In the genomic region with DNA sequence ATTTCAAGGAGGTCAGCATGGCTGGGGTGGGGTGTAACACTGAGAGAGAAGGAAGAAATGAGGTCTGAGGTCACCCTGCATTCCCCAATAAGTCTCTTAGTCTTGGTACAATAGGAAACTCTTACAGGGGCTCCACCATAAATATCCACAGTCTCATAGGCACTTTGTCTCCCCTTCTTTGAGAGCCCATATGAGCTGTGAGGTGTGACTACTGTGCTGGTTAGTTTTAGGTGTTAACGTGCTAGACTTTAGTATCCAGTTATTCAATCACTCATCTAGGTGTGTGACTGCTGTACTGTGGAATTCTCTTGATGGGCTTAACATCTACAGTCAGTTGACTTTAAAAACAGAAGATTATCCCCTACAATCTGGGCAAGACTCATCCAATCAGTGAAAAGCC, we compare ENCODE assay signal across 20 cellular contexts.
A peak's percentile ranks its signal among the peaks of the same experiment; 100 is the strongest.
DNase-seq lines count a peak whose midpoint lies in the region; ATAC-seq, FAIRE-seq and TF ChIP-seq lines count a peak whose summit lies in the region.
"Had no signal": no experiment of that assay in that cellular context is flagged by ENCODE, and none has a peak within 500 bp of the region (broad histone marks: within the 10 kb centered on the region; RNA-seq: fewer than 3 reads in every experiment).

No MANE protein-coding gene starts in this region.

- H2AFZ ChIP-seq in HepG2 (ENCODE audit: low read length) (no peak overlapping the region), hepatocyte (no peak overlapping the region)

- H4K20me1 ChIP-seq in HepG2 (ENCODE audit: insufficient read depth, low read length) (no peaks in the 10 kb centered on the region), hepatocyte (ENCODE audit: insufficient read depth, poor library complexity, severe bottlenecking) (no peaks in the 10 kb centered on the region)

- H3K79me2 ChIP-seq in HepG2 (ENCODE audit: insufficient read depth, low read length) (no peaks in the 10 kb centered on the region), hepatocyte (no peaks in the 10 kb centered on the region)

- H3K4me3 Mint-ChIP-seq in nephron progenitor cell = no peak overlapping the region
- H3K4me3 Mint-ChIP-seq: CD4-positive, alpha-beta T cell had no signal

- CTCF ChIA-PET in HepG2 (lab: Yijun Ruan, JAX; ENCODE audit: low intra/inter-chr PET ratio, low total read pairs) = no interaction called here

- H3K27ac ChIP-seq in HepG2 (ENCODE audit: extremely low read length, insufficient read depth, low read length) (peak overlapping the region; percentile 43), right lobe of liver (no peak overlapping the region), hepatocyte (peak overlapping the region; percentile 79), thyroid gland (peak overlapping the region in 2 of 3 donors; percentile 7 to 32)

- peak overlapping the region; percentile 1 for H3K27ac Mint-ChIP-seq in nephron progenitor cell
- H3K27ac Mint-ChIP-seq: CD4-positive, alpha-beta T cell had no signal

- POLR2A ChIA-PET in HepG2 (lab: Yijun Ruan, JAX) = no interaction called here

- TF ChIP-seq EP300 in HepG2 (IDR thresholded peaks at IDR 0.05; ENCODE audit: low read depth in 2 of 2, low read length in 2 of 2) (no peak), HepG2 (CRISPR knock-in tag; IDR thresholded peaks at IDR 0.05; ENCODE audit: borderline replicate concordance) (no peak)

- H3K36me3 ChIP-seq in HepG2 (replicated peaks in 1 of 2; ENCODE audit: control insufficient read depth in 1 of 2, insufficient read depth in 2 of 2, low read length in 2 of 2) (no peaks in the 10 kb centered on the region), right lobe of liver (no peaks in the 10 kb centered on the region), hepatocyte (replicated peaks; ENCODE audit: insufficient read depth, low read depth) (no peaks in the 10 kb centered on the region), thyroid gland (no peaks in the 10 kb centered on the region)

- peaks cover 61% of the 10 kb centered on the region for H3K4me1 Mint-ChIP-seq in nephron progenitor cell

- H3K4me1 ChIP-seq in HepG2 (ENCODE audit: insufficient read depth, low read length) (peaks cover 37% of the 10 kb centered on the region), right lobe of liver (peaks cover 0 to 9% (median 3%) of the 10 kb centered on the region in 4 donors), hepatocyte (ENCODE audit: insufficient read depth) (peaks cover 22% of the 10 kb centered on the region), thyroid gland (peaks cover 16 to 31% of the 10 kb centered on the region in 2 donors)

- FAIRE-seq in HepG2 (lab: Jason Lieb, UNC) = no peak
- FAIRE-seq: A204.1, GM12892, H54 had no signal

- H3K9me3 Mint-ChIP-seq in nephron progenitor cell = peaks cover 11% of the 10 kb centered on the region
- H3K9me3 Mint-ChIP-seq: CD4-positive, alpha-beta T cell had no signal

- TF ChIP-seq POLR2A in HepG2 (IDR thresholded peaks at IDR 0.05; ENCODE audit: insufficient read depth in 1 of 2, low read depth in 2 of 2, low read length in 2 of 2) = no peak
- TF ChIP-seq POLR2A in right lobe of liver (IDR thresholded peaks at IDR 0.05) = no peak
- no peak for TF ChIP-seq POLR2A in thyroid gland (IDR thresholded peaks at IDR 0.05)

- no peak overlapping the region for H3K4me2 ChIP-seq in HepG2 (ENCODE audit: low read depth, low read length)
- no peak overlapping the region for H3K4me2 ChIP-seq in hepatocyte

- ATAC-seq in HepG2 = no peak
- ATAC-seq in right lobe of liver = no peak
- ATAC-seq: PC-3 had no signal

- no TSS peak for BruUV-seq in HepG2 (replicated peaks; lab: Mats Ljungman, UMichigan)

- no peaks in the 10 kb centered on the region for H3K9me2 ChIP-seq in hepatocyte (replicated peaks; ENCODE audit: insufficient read depth)

- H3K9me3 ChIP-seq in HepG2 (ENCODE audit: low read length) (no peaks in the 10 kb centered on the region), right lobe of liver (no peaks in the 10 kb centered on the region), hepatocyte (ENCODE audit: low read depth) (no peaks in the 10 kb centered on the region), thyroid gland (no peaks in the 10 kb centered on the region)

- peaks cover 3% of the 10 kb centered on the region for H3K27me3 Mint-ChIP-seq in nephron progenitor cell (ENCODE audit: low read depth, poor library complexity)
- H3K27me3 Mint-ChIP-seq: CD4-positive, alpha-beta T cell had no signal

- no peaks in the 10 kb centered on the region for H3K27me3 ChIP-seq in HepG2 (ENCODE audit: control insufficient read depth in 1 of 2, insufficient read depth in 2 of 2, low read length in 2 of 2)
- no peaks in the 10 kb centered on the region for H3K27me3 ChIP-seq in right lobe of liver
- no peaks in the 10 kb centered on the region for H3K27me3 ChIP-seq in hepatocyte
- H3K27me3 ChIP-seq in thyroid gland = no peaks in the 10 kb centered on the region

- DNase-seq in HepG2 (ENCODE audit: low spot score) = no peak
- DNase-seq in right lobe of liver = no peak
- DNase-seq in hepatocyte (ENCODE audit: low spot score) = no peak
- no peak for DNase-seq in nephron progenitor cell
- no peak for DNase-seq in thyroid gland
- no peak for DNase-seq in NCI-H2107 treated with DMSO at 0.1 percent for 48 hours (lab: John Stamatoyannopoulos, UW; ENCODE audit: unreplicated experiment)
- no peak for DNase-seq in activated CD4-positive, CD25-positive, alpha-beta regulatory T cell (lab: John Stamatoyannopoulos, UW)
- DNase-seq in hepatic stellate cell (ENCODE audit: low spot score) = no peak
- DNase-seq: CD4-positive, alpha-beta T cell; DMS53; EL; KG1; NCI-H1694 treated with DMSO at 0.1 percent for 48 hours; NCI-H510A; PC-3; RPMI8226; SHP77 treated with DMSO at 0.1 percent for 48 hours had no signal

- in situ Hi-C loops in HepG2 (cut with HindIII; ENCODE audit: extremely low pct_ligation_motif_present, low pct_unique_long_range_greater_than_20kb) = no loop called here

- TF ChIP-seq CTCF in HepG2 (CRISPR knock-in tag; IDR thresholded peaks at IDR 0.05) = no peak
- no peak for TF ChIP-seq CTCF in right lobe of liver (IDR thresholded peaks at IDR 0.05)
- no peak for TF ChIP-seq CTCF in hepatocyte (IDR thresholded peaks at IDR 0.05; ENCODE audit: poor library complexity)
- TF ChIP-seq CTCF in nephron progenitor cell (IDR thresholded peaks at IDR 0.05) = no peak
- TF ChIP-seq CTCF in thyroid gland (IDR thresholded peaks at IDR 0.05) = no peak

- H3K36me3 Mint-ChIP-seq in nephron progenitor cell (ENCODE audit: low read depth) = peaks cover 19% of the 10 kb centered on the region

- intact Hi-C loops in HepG2 (cut with micrococcal nuclease; ENCODE audit: unreplicated experiment) (loop anchor here (1.0 kb wide), 1 partner anchor 16 kb away; no protein-coding TSS in a partner anchor), right lobe of liver (cut with DNase I) (no loop called here), thyroid gland (cut with DNase I) (no loop called here)

- H3K4me3 ChIP-seq in HepG2 (replicated peaks in 1 of 3; ENCODE audit: insufficient read depth in 1 of 3, low read depth in 2 of 3, low read length in 3 of 3) (no peak overlapping the region), right lobe of liver (no peak overlapping the region), hepatocyte (no peak overlapping the region), thyroid gland (replicated peaks in 1 of 3) (no peak overlapping the region)

- no peak for TF ChIP-seq RAD21 in HepG2 (CRISPR knock-in tag; IDR thresholded peaks at IDR 0.05)

- 50% methylated on average over 1 of the region's 1 CpG for WGBS in HepG2 (ENCODE audit: low lambda C conversion rate)
- 100% methylated on average over 1 of the region's 1 CpG for WGBS in right lobe of liver (ENCODE audit: insufficient coverage, low coverage, low lambda C conversion rate, missing lambda C conversion rate)
- WGBS in hepatocyte (ENCODE audit: low lambda C conversion rate, missing lambda C conversion rate) = 73% methylated on average over 1 of the region's 1 CpG
- WGBS in thyroid gland, 2 donors = 61 to 72% methylated on average over 1 of the region's 1 CpG

- no peak overlapping the region for H3K9ac ChIP-seq in HepG2 (ENCODE audit: insufficient read depth, low read depth, low read length)

TF ChIP-seq in HepG2, 621 proteins besides CTCF, POLR2A, EP300 and RAD21:
- TF ChIP-seq ZNF10 (CRISPR knock-in tag; IDR thresholded peaks at IDR 0.05; ENCODE audit: borderline replicate concordance, low read depth) = no peak
- TF ChIP-seq CHD4 (IDR thresholded peaks at IDR 0.05; ENCODE audit: borderline replicate concordance, low read length) = 0 out of 2 replicates have a peak, but pooled peaks have one; percentile 1

Comparison
In these comparisons a context has a peak if more than half of its experiments do, and no peak if none do; other contexts are left out.
1. H3K27ac ChIP-seq: peak in HepG2 (single experiment), hepatocyte (single experiment) and thyroid gland (2 of 3); none in right lobe of liver (0 of 3).